ENCODE assay signal across 8 cellular contexts in genomic region chr11:67400942-67401494, GRCh38. TPM values are rescaled to one million over a fixed set of nuclear protein-coding genes. Genes with fewer than 3 reads are reported as not detected.
A peak's percentile ranks its signal among the peaks of the same experiment; 100 is the strongest.
DNase-seq lines count a peak whose midpoint lies in the region; ATAC-seq and TF ChIP-seq lines count a peak whose summit lies in the region.

No MANE protein-coding gene starts in this region.

- H3K27ac ChIP-seq in coronary artery: peak overlapping the region; percentile 91 to 99

- H3K4me3 ChIP-seq in Jurkat, Clone E6-1 (ENCODE audit: low read length): peak overlapping the region; percentile 79
- peak overlapping the region; percentile 94 for H3K4me3 ChIP-seq in coronary artery

- H3K4me3 Mint-ChIP-seq in naive thymus-derived CD8-positive, alpha-beta T cell: peak overlapping the region; percentile 83 to 95 (median 88)

- H3K27ac Mint-ChIP-seq in naive thymus-derived CD8-positive, alpha-beta T cell: peak overlapping the region; percentile 53 to 92 (median 84)

- no peaks in the 10 kb centered on the region for H3K27me3 Mint-ChIP-seq in naive thymus-derived CD8-positive, alpha-beta T cell

- peak; percentile 6 for ATAC-seq in naive thymus-derived CD8-positive, alpha-beta T cell
- ATAC-seq in GM21381 (IDR thresholded peaks at IDR 0.05; ENCODE audit: unreplicated experiment): no peak

- POLR2A ChIA-PET in naive thymus-derived CD8-positive, alpha-beta T cell (lab: Charles Lee): interaction anchor here (0.7 to 25.5 kb wide), 32 partner anchors 8 to 763 kb away, joined by 3 to 2390 read pairs (median 7); partner anchors contain the start of genes AIP, ANKRD13D, CARNS1 and CDK2AP2

- DNase-seq in activated gamma-delta T cell (lab: John Stamatoyannopoulos, UW): peak; percentile 55
- DNase-seq in activated gamma-delta T cell treated with Interleukin-2 at 50 U/mL for 16 hours: no peak
- DNase-seq in Jurkat, Clone E6-1 (ENCODE audit: low read depth, low spot score): no peak
- DNase-seq in coronary artery (ENCODE audit: low spot score): no peak
- DNase-seq in naive thymus-derived CD8-positive, alpha-beta T cell: peak in 3 of 10 donors; percentile 22 to 73 (median 42)
- DNase-seq in retina: no peak
- DNase-seq in activated CD4-positive, CD25-positive, alpha-beta regulatory T cell (lab: John Stamatoyannopoulos, UW): no peak

- H3K36me3 Mint-ChIP-seq in naive thymus-derived CD8-positive, alpha-beta T cell: peaks cover 0 to 45% (median 9%) of the 10 kb centered on the region in 3 donors

- peaks cover 0 to 2% (median 0%) of the 10 kb centered on the region in 9 donors for H3K9me3 Mint-ChIP-seq in naive thymus-derived CD8-positive, alpha-beta T cell

- no peak for TF ChIP-seq CTCF in coronary artery (IDR thresholded peaks at IDR 0.05)

- H3K4me1 Mint-ChIP-seq in naive thymus-derived CD8-positive, alpha-beta T cell: peaks cover 17 to 77% (median 61%) of the 10 kb centered on the region in 4 donors

RNA-seq across cellular contexts. Expression of gene PPP1CA, which starts 0.6 kb away (rescaled TPM):
- 286 TPM for polyA plus RNA-seq in Jurkat, Clone E6-1 (2012; ENCODE audit: insufficient read depth, insufficient read length)
- total RNA-seq in naive thymus-derived CD8-positive, alpha-beta T cell: 100 to 1,000 TPM; 141 to 146 TPM
- 100 to 1,000 TPM; 357 to 518 (median 403) TPM for polyA plus RNA-seq in naive thymus-derived CD8-positive, alpha-beta T cell

RNA-seq across cellular contexts. Expression of gene TBC1D10C, which starts 2.9 kb away (rescaled TPM):
- polyA plus RNA-seq in Jurkat, Clone E6-1 (2012; ENCODE audit: insufficient read depth, insufficient read length): 105 TPM
- total RNA-seq in naive thymus-derived CD8-positive, alpha-beta T cell: 100 to 1,000 TPM; 403 to 419 TPM
- 100 to 1,000 TPM; 231 to 307 (median 251) TPM for polyA plus RNA-seq in naive thymus-derived CD8-positive, alpha-beta T cell

RNA-seq across cellular contexts. Expression of gene RAD9A, which starts 9.2 kb away (rescaled TPM):
- 38.0 TPM for polyA plus RNA-seq in Jurkat, Clone E6-1 (2012; ENCODE audit: insufficient read depth, insufficient read length)
- 10 to 100 TPM; 47.3 to 58.1 TPM for total RNA-seq in naive thymus-derived CD8-positive, alpha-beta T cell
- 1 to 10 TPM; 6.5 to 9.4 (median 6.6) TPM for polyA plus RNA-seq in naive thymus-derived CD8-positive, alpha-beta T cell

RNA-seq across cellular contexts. Expression of gene CARNS1, which starts 14.5 kb away (rescaled TPM):
- polyA plus RNA-seq in Jurkat, Clone E6-1 (2012; ENCODE audit: insufficient read depth, insufficient read length): 0.58 TPM
- 10 to 100 TPM; 18.5 to 21.2 TPM for total RNA-seq in naive thymus-derived CD8-positive, alpha-beta T cell
- 1 to 10 TPM; 2.2 to 3.7 (median 2.3) TPM for polyA plus RNA-seq in naive thymus-derived CD8-positive, alpha-beta T cell

RNA-seq across cellular contexts. Expression of gene RPS6KB2, which starts 27.3 kb away (rescaled TPM):
- 105 TPM for polyA plus RNA-seq in Jurkat, Clone E6-1 (2012; ENCODE audit: insufficient read depth, insufficient read length)
- total RNA-seq in naive thymus-derived CD8-positive, alpha-beta T cell: 10 to 100 TPM; 80.9 to 82.8 TPM
- polyA plus RNA-seq in naive thymus-derived CD8-positive, alpha-beta T cell: 10 to 100 TPM; 41.9 to 45.9 (median 43.2) TPM
